ENCODE assay signal across 9 cellular contexts in genomic region chr12:24719293-24719721, GRCh38.
DNase-seq lines count a peak whose midpoint lies in the region; ATAC-seq and TF ChIP-seq lines count a peak whose summit lies in the region.
"Had no signal": no experiment of that assay in that cellular context is flagged by ENCODE, and none has a peak within 500 bp of the region (broad histone marks: within the 10 kb centered on the region; RNA-seq: fewer than 3 reads in every experiment).

No MANE protein-coding gene starts in this region.

- peaks cover 16 to 25% of the 10 kb centered on the region in 2 donors for H3K4me1 Mint-ChIP-seq in effector memory CD8-positive, alpha-beta T cell (ENCODE audit: low read depth in 2 of 2)
- H3K4me1 Mint-ChIP-seq in stimulated activated naive B cell treated with anti-CD40 and anti-IgM and Interleukin-4, amounts not matched to agents 10 μg/mL and 1 μg/mL and 100 μg/mL, for 72 hours = peaks cover 28 to 35% of the 10 kb centered on the region in 2 donors

- H3K4me1 ChIP-seq in prostate gland (replicated peaks) = no peaks in the 10 kb centered on the region

- intact Hi-C loops in prostate gland (cut with DNase I) = no loop called here

- H3K9me3 ChIP-seq in prostate gland = no peaks in the 10 kb centered on the region

- 89% methylated on average over 1 of the region's 1 CpG for WGBS in prostate gland

- peak overlapping the region in 1 of 2 donors; percentile 85 for H3K27ac Mint-ChIP-seq in effector memory CD8-positive, alpha-beta T cell
- no peak overlapping the region for H3K27ac Mint-ChIP-seq in stimulated activated naive B cell treated with anti-CD40 and anti-IgM and Interleukin-4, amounts not matched to agents 10 μg/mL and 1 μg/mL and 100 μg/mL, for 72 hours
- H3K27ac Mint-ChIP-seq: dendritic cell treated with granulocyte-macrophage colony-stimulating factor and Interleukin-4, amounts not matched to agents 40 ng/mL and 50 ng/mL, for 4 days had no signal

- no peaks in the 10 kb centered on the region for H3K27me3 Mint-ChIP-seq in effector memory CD8-positive, alpha-beta T cell
- no peaks in the 10 kb centered on the region for H3K27me3 Mint-ChIP-seq in stimulated activated naive B cell treated with anti-CD40 and anti-IgM and Interleukin-4, amounts not matched to agents 10 μg/mL and 1 μg/mL and 100 μg/mL, for 72 hours
- H3K27me3 Mint-ChIP-seq: dendritic cell treated with granulocyte-macrophage colony-stimulating factor and Interleukin-4, amounts not matched to agents 40 ng/mL and 50 ng/mL, for 4 days had no signal

- TF ChIP-seq POLR2A in prostate gland (IDR thresholded peaks at IDR 0.05) = no peak

- no peak overlapping the region for H3K27ac ChIP-seq in prostate gland

- ATAC-seq in GM21367 (IDR thresholded peaks at IDR 0.05; ENCODE audit: unreplicated experiment) = peak; percentile 88
- ATAC-seq in effector memory CD8-positive, alpha-beta T cell (replicated peaks) = peak; percentile 78
- ATAC-seq in stimulated activated naive B cell treated with anti-CD40 and anti-IgM and Interleukin-4, amounts not matched to agents 10 μg/mL and 1 μg/mL and 100 μg/mL, for 72 hours (replicated peaks) = peak; percentile 98 to 99

- DNase-seq in AG10803 (ENCODE audit: low read depth) (peak; percentile 27), HS-27A (ENCODE audit: low read depth) (peak; percentile 83), prostate gland (ENCODE audit: low spot score) (no peak), germinal center (ENCODE audit: low spot score) (no peak), NCI-H1048 (lab: John Stamatoyannopoulos, UW) (no peak)
- DNase-seq in effector memory CD8-positive, alpha-beta T cell = no peak
- DNase-seq in stimulated activated naive B cell treated with anti-CD40 and anti-IgM and Interleukin-4, amounts not matched to agents 10 μg/mL and 1 μg/mL and 100 μg/mL, for 72 hours = peak; percentile 55

- no peak for TF ChIP-seq CTCF in AG10803 (conservative IDR thresholded peaks at IDR 0.05; ENCODE audit: low read length)
- TF ChIP-seq CTCF in prostate gland (IDR thresholded peaks at IDR 0.05) = no peak

- H3K36me3 ChIP-seq in prostate gland = no peaks in the 10 kb centered on the region

- H3K36me3 Mint-ChIP-seq in effector memory CD8-positive, alpha-beta T cell (ENCODE audit: insufficient read depth) = peaks cover 3% of the 10 kb centered on the region
- H3K36me3 Mint-ChIP-seq in stimulated activated naive B cell treated with anti-CD40 and anti-IgM and Interleukin-4, amounts not matched to agents 10 μg/mL and 1 μg/mL and 100 μg/mL, for 72 hours = peaks cover 4 to 7% of the 10 kb centered on the region in 2 donors

- H3K4me3 ChIP-seq in AG10803 (ENCODE audit: low read length) = no peak overlapping the region
- no peak overlapping the region for H3K4me3 ChIP-seq in prostate gland

- H3K4me3 Mint-ChIP-seq in effector memory CD8-positive, alpha-beta T cell = peak overlapping the region in 1 of 2 donors; percentile 14
- no peak overlapping the region for H3K4me3 Mint-ChIP-seq in stimulated activated naive B cell treated with anti-CD40 and anti-IgM and Interleukin-4, amounts not matched to agents 10 μg/mL and 1 μg/mL and 100 μg/mL, for 72 hours
- H3K4me3 Mint-ChIP-seq: dendritic cell treated with granulocyte-macrophage colony-stimulating factor and Interleukin-4, amounts not matched to agents 40 ng/mL and 50 ng/mL, for 4 days had no signal

- no peaks in the 10 kb centered on the region for H3K9me3 Mint-ChIP-seq in effector memory CD8-positive, alpha-beta T cell
- peaks cover 5 to 8% of the 10 kb centered on the region in 2 donors for H3K9me3 Mint-ChIP-seq in stimulated activated naive B cell treated with anti-CD40 and anti-IgM and Interleukin-4, amounts not matched to agents 10 μg/mL and 1 μg/mL and 100 μg/mL, for 72 hours

- H3K27me3 ChIP-seq in prostate gland (replicated peaks; ENCODE audit: insufficient read depth) = no peaks in the 10 kb centered on the region

Comparison
In these comparisons a context has a peak if more than half of its experiments do, and no peak if none do; other contexts are left out.
1. DNase-seq: peak in AG10803 (single experiment), HS-27A (single experiment) and stimulated activated naive B cell treated with anti-CD40 and anti-IgM and Interleukin-4, amounts not matched to agents 10 μg/mL and 1 μg/mL and 100 μg/mL, for 72 hours (single experiment); none in effector memory CD8-positive, alpha-beta T cell (0 of 3), prostate gland (single experiment), germinal center (single experiment) and NCI-H1048 (single experiment).
2. Peak in every context shown above with its lines, with median percentiles within 50 percentile points of each other: ATAC-seq.